16 cellular contexts compared by ENCODE assay signal in the genomic region with DNA sequence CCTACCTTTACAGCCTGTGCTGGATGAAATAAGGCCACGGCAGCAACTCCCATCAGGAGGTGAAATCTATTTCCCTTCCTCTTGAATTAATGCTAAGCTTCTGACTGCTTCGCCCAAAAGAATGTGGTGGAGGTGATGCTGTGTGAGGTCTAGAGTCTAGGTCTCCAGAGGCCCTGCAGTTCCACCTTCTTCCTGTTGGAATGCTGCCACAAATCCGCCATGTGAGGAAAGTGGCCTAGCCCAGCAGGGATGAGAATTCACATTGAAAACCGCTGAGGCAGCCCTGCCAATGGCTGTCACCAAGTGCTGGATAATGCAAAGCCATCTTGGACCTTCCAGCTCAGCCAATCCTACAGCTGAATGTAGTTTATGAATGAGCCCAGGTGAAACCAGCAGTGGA. TPM values are rescaled to one million over a fixed set of nuclear protein-coding genes. Genes with fewer than 3 reads are reported as not detected.
DNase-seq lines count a peak whose midpoint lies in the region; ATAC-seq, FAIRE-seq and TF ChIP-seq lines count a peak whose summit lies in the region.
"Had no signal": no experiment of that assay in that cellular context is flagged by ENCODE, and none has a peak within 500 bp of the region (broad histone marks: within the 10 kb centered on the region; RNA-seq: fewer than 3 reads in every experiment).

No MANE protein-coding gene starts in this region.

- TF ChIP-seq POLR2A in HepG2 (IDR thresholded peaks at IDR 0.05; ENCODE audit: insufficient read depth in 1 of 2, low read depth in 2 of 2, low read length in 2 of 2) (no peak), right lobe of liver (IDR thresholded peaks at IDR 0.05) (no peak)

- TF ChIP-seq CTCF in HepG2 (CRISPR knock-in tag; IDR thresholded peaks at IDR 0.05) (no peak), right lobe of liver (IDR thresholded peaks at IDR 0.05) (no peak), WERI-Rb-1 (IDR thresholded peaks at IDR 0.05; ENCODE audit: low read depth, low read length) (peak; percentile 29; the same call in 1 of the 2 replicates), OCI-LY7 (conservative IDR thresholded peaks at IDR 0.05; ENCODE audit: low read length) (no peak)

- DNase-seq in HepG2 (ENCODE audit: low spot score), result no peak
- no peak for DNase-seq in right lobe of liver
- DNase-seq in WERI-Rb-1, result no peak
- peak; percentile 11 for DNase-seq in iPS DF 4.7 (ENCODE audit: extremely low read depth, low spot score)
- DNase-seq in OCI-LY7 (ENCODE audit: low spot score), result no peak
- no peak for DNase-seq in cortex of kidney (lab: John Stamatoyannopoulos, UW)
- DNase-seq in D341Med (ENCODE audit: low spot score), result no peak
- DNase-seq in activated CD8-positive, alpha-beta memory T cell treated with anti-CD3 and anti-CD28 coated beads, Interleukin-2, amount 50 U/mL, for 4 hours, result no peak
- DNase-seq: activated naive CD8-positive, alpha-beta T cell treated with anti-CD3 and anti-CD28 coated beads, Interleukin-2, amount 10 ng/mL, durations not matched to agents 7 days and 5 days; NCI-H1417 treated with DMSO at 0.1 percent for 48 hours; NCI-H774; Right ventricle myocardium superior; stimulated activated CD4-positive, alpha-beta T cell treated with anti-CD3 and anti-CD28 coated beads, Interleukin-4, amount 100 ng/mL, for 1 hour had no signal

- intact Hi-C loops in HepG2 (cut with micrococcal nuclease; ENCODE audit: unreplicated experiment), result no loop called here
- intact Hi-C loops in right lobe of liver (cut with DNase I), result no loop called here
- intact Hi-C loops in OCI-LY7 (cut with micrococcal nuclease; ENCODE audit: unreplicated experiment), result loop anchor here (10.0 kb wide), 1 partner anchor 681 kb away; no protein-coding TSS in a partner anchor

- H3K9me3 ChIP-seq in HepG2 (ENCODE audit: low read length), result no peaks in the 10 kb centered on the region
- no peaks in the 10 kb centered on the region for H3K9me3 ChIP-seq in right lobe of liver
- no peaks in the 10 kb centered on the region for H3K9me3 ChIP-seq in WERI-Rb-1 (ENCODE audit: severe bottlenecking)
- no peaks in the 10 kb centered on the region for H3K9me3 ChIP-seq in OCI-LY7 (ENCODE audit: low read length)

- H3K36me3 ChIP-seq in HepG2 (replicated peaks in 1 of 2; ENCODE audit: control insufficient read depth in 1 of 2, insufficient read depth in 2 of 2, low read length in 2 of 2), result peaks cover 9 to 11% of the 10 kb centered on the region in 2 experiments; a peak in 4 of 5 replicates
- H3K36me3 ChIP-seq in right lobe of liver, result no peaks in the 10 kb centered on the region
- peaks cover 5% of the 10 kb centered on the region; the same call in 1 of the 2 replicates for H3K36me3 ChIP-seq in WERI-Rb-1
- no peaks in the 10 kb centered on the region for H3K36me3 ChIP-seq in OCI-LY7 (ENCODE audit: insufficient read depth, low read length)

- BruUV-seq in HepG2 (replicated peaks; lab: Mats Ljungman, UMichigan), result no TSS peak
- no TSS peak for BruUV-seq in OCI-LY7 (replicated peaks; lab: Mats Ljungman, UMichigan)

- H3K27ac ChIP-seq in HepG2 (ENCODE audit: extremely low read length, insufficient read depth, low read length) (no peak overlapping the region), right lobe of liver (no peak overlapping the region), WERI-Rb-1 (no peak overlapping the region), OCI-LY7 (ENCODE audit: low read depth, low read length, poor library complexity, severe bottlenecking) (no peak overlapping the region)

- no peak for TF ChIP-seq EP300 in HepG2 (IDR thresholded peaks at IDR 0.05; ENCODE audit: low read depth in 2 of 2, low read length in 2 of 2)
- TF ChIP-seq EP300 in HepG2 (CRISPR knock-in tag; IDR thresholded peaks at IDR 0.05; ENCODE audit: borderline replicate concordance), result no peak

- H3K27me3 ChIP-seq in HepG2 (ENCODE audit: control insufficient read depth in 1 of 2, insufficient read depth in 2 of 2, low read length in 2 of 2), result no peaks in the 10 kb centered on the region
- no peaks in the 10 kb centered on the region for H3K27me3 ChIP-seq in right lobe of liver
- H3K27me3 ChIP-seq in WERI-Rb-1 (ENCODE audit: insufficient read depth, low read depth, severe bottlenecking), result no peaks in the 10 kb centered on the region

- H3K4me2 ChIP-seq in HepG2 (ENCODE audit: low read depth, low read length) (no peak overlapping the region), OCI-LY7 (ENCODE audit: low read length) (no peak overlapping the region)

- CTCF ChIA-PET in HepG2 (lab: Yijun Ruan, JAX; ENCODE audit: low intra/inter-chr PET ratio, low total read pairs), result no interaction called here
- CTCF ChIA-PET in OCI-LY7 (lab: Charles Lee; ENCODE audit: unreplicated experiment), result no interaction called here

- H3K9me2 ChIP-seq in OCI-LY7 (ENCODE audit: insufficient read depth, low read length), result no peaks in the 10 kb centered on the region

- no peak for FAIRE-seq in HepG2 (lab: Jason Lieb, UNC)
- FAIRE-seq: colon, islet of Langerhans had no signal

- H4K20me1 ChIP-seq in HepG2 (ENCODE audit: insufficient read depth, low read length) (no peaks in the 10 kb centered on the region), OCI-LY7 (ENCODE audit: insufficient read depth, low read length) (no peaks in the 10 kb centered on the region)

- WGBS in HepG2 (ENCODE audit: low lambda C conversion rate), result 98% methylated on average over 3 of the region's 4 CpGs
- 60% methylated on average over 2 of the region's 4 CpGs for WGBS in right lobe of liver (ENCODE audit: insufficient coverage, low coverage, low lambda C conversion rate, missing lambda C conversion rate)

- no peak for TF ChIP-seq RAD21 in HepG2 (CRISPR knock-in tag; IDR thresholded peaks at IDR 0.05)

- H3K4me1 ChIP-seq in HepG2 (ENCODE audit: insufficient read depth, low read length) (no peaks in the 10 kb centered on the region), right lobe of liver (peaks cover 0 to 9% (median 0%) of the 10 kb centered on the region in 4 donors), OCI-LY7 (ENCODE audit: insufficient read depth, low read length, poor library complexity, severe bottlenecking) (peaks cover under 1% of the 10 kb centered on the region)

- ATAC-seq in HepG2, result peak; percentile 50; the same call in 1 of the 3 replicates
- no peak for ATAC-seq in right lobe of liver
- ATAC-seq: stimulated activated memory B cell treated with anti-CD40 and anti-IgM and Interleukin-4, amounts not matched to agents 10 μg/mL and 1 μg/mL and 100 μg/mL, for 72 hours had no signal

- H3K79me2 ChIP-seq in HepG2 (ENCODE audit: insufficient read depth, low read length) (no peaks in the 10 kb centered on the region), OCI-LY7 (ENCODE audit: insufficient read depth, low read depth, low read length) (no peaks in the 10 kb centered on the region)

- in situ Hi-C loops in HepG2 (cut with HindIII; ENCODE audit: extremely low pct_ligation_motif_present, low pct_unique_long_range_greater_than_20kb), result no loop called here

- H2AFZ ChIP-seq in HepG2 (ENCODE audit: low read length), result no peak overlapping the region
- no peak overlapping the region for H2AFZ ChIP-seq in OCI-LY7 (ENCODE audit: low read length)

- POLR2A ChIA-PET in HepG2 (lab: Yijun Ruan, JAX), result no interaction called here
- POLR2A ChIA-PET in OCI-LY7 (lab: Charles Lee), result interaction anchor here (0.6 kb wide), 1 partner anchor 41 kb away, joined by 4 read pairs; no protein-coding TSS in a partner anchor

- H3K9ac ChIP-seq in HepG2 (ENCODE audit: insufficient read depth, low read depth, low read length), result no peak overlapping the region

- H3K4me3 ChIP-seq in HepG2 (replicated peaks in 1 of 3; ENCODE audit: insufficient read depth in 1 of 3, low read depth in 2 of 3, low read length in 3 of 3), result no peak overlapping the region
- no peak overlapping the region for H3K4me3 ChIP-seq in right lobe of liver
- H3K4me3 ChIP-seq in WERI-Rb-1 (ENCODE audit: low read depth, low read length), result no peak overlapping the region
- no peak overlapping the region for H3K4me3 ChIP-seq in OCI-LY7 (ENCODE audit: low read depth, low read length, poor library complexity, severe bottlenecking)

TF ChIP-seq in HepG2, 621 proteins besides CTCF, POLR2A, EP300 and RAD21 (continues in another document):
- TF ChIP-seq ZNF484 (CRISPR knock-in tag; IDR thresholded peaks at IDR 0.05; ENCODE audit: borderline replicate concordance, low read depth) (no peak), ZNF549 (CRISPR knock-in tag; IDR thresholded peaks at IDR 0.05) (no peak)

RNA-seq across cellular contexts. Expression of a gene that starts 28.0 kb away (rescaled TPM):
- 59.5 and 80.6 TPM in 2 replicates for total RNA-seq in HepG2 (2016; rRNA removed; fragmentation: Illumina TruSeq; extraction: Trizol)
- 7.7 and 10.8 TPM in 2 replicates for total RNA-seq in HepG2 (2016; cell fraction: cytosol; rRNA removed; fragmentation: Illumina TruSeq; extraction: Trizol; ENCODE audit: low read depth)
- 59.9 and 79.4 TPM in 2 replicates for total RNA-seq in HepG2 (2016; cell fraction: insoluble cytoplasmic fraction; rRNA removed; fragmentation: Illumina TruSeq; extraction: Trizol)
- total RNA-seq in HepG2 (2016; cell fraction: membrane; rRNA removed; fragmentation: Illumina TruSeq; extraction: Trizol), result 31.0 and 34.2 TPM in 2 replicates
- 53.4 and 63.5 TPM in 2 replicates for total RNA-seq in HepG2 (2016; cell fraction: nucleus; rRNA removed; fragmentation: Illumina TruSeq; extraction: Trizol)
- 13.0 and 18.8 TPM in 2 replicates for polyA plus RNA-seq in HepG2 (2011; rRNA removed)
- 11.3 and 11.5 TPM in 2 replicates for polyA plus RNA-seq in HepG2 (2011; cell fraction: cytosol; rRNA removed)
- 27.3 and 37.7 TPM in 2 replicates for polyA plus RNA-seq in HepG2 (2011; cell fraction: nucleus; rRNA removed)
- 10.7 and 10.9 TPM in 2 replicates for polyA plus RNA-seq in HepG2 (2012)
- polyA plus RNA-seq in HepG2 (2016; cell fraction: cytosol; fragmentation: Illumina TruSeq; extraction: Trizol; ENCODE audit: low read depth), result 4.3 and 4.9 TPM in 2 replicates
- 57.8 and 61.6 TPM in 2 replicates for polyA plus RNA-seq in HepG2 (2016; cell fraction: insoluble cytoplasmic fraction; fragmentation: Illumina TruSeq; extraction: Trizol; ENCODE audit: low read depth)
- polyA plus RNA-seq in HepG2 (2016; cell fraction: membrane; fragmentation: Illumina TruSeq; extraction: Trizol; ENCODE audit: low read depth), result 14.8 and 14.9 TPM in 2 replicates
- 58.3 and 64.1 TPM in 2 replicates for polyA plus RNA-seq in HepG2 (2016; cell fraction: nucleus; fragmentation: Illumina TruSeq; extraction: Trizol; ENCODE audit: insufficient read depth, low read depth)
- polyA minus RNA-seq in HepG2 (2011; rRNA and poly(A)+ RNA removed; ENCODE audit: low replicate concordance), result 19.3 and 21.6 TPM in 2 replicates
- polyA minus RNA-seq in HepG2 (2011; cell fraction: cytosol; rRNA and poly(A)+ RNA removed), result 8.8 and 15.0 TPM in 2 replicates
- 37.7 and 46.2 TPM in 2 replicates for polyA minus RNA-seq in HepG2 (2011; cell fraction: nucleus; rRNA and poly(A)+ RNA removed)
- 1 to 10 TPM; 3.0 to 5.4 (median 4.4) TPM for total RNA-seq in right lobe of liver
- not detected in 2 replicates for total RNA-seq in OCI-LY7 (2014; rRNA removed; shearing (Covaris generic))
- 0.07 TPM in 1 of 2 replicates, not detected in the other for total RNA-seq in OCI-LY7 (2022)
- total RNA-seq: activated naive CD8-positive, alpha-beta T cell treated with anti-CD3 and anti-CD28 coated beads, Interleukin-2, amount 10 ng/mL, durations not matched to agents 7 days and 5 days had no signal
